ENCODE assay signal across 27 cellular contexts in the genomic region with DNA sequence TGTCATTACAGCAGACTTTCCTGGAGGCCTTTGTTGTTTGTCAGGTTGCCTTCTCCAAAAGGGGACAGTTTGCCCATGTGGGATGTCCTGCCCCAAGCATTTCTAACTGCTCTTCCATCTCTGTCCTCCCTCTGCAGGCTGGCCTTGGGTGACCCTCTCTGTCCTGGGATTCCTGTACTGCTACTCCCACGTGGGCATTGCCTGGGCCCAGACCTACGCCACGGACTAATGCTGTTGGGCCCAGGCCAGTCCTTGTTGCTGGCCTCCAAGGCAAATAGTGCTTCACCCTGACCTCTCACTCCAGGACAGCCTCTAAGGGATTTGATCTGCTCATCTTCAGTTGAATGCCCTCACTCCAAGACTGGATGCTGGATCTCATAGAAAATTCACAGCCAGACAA.
"Had no signal": no experiment of that assay in that cellular context is flagged by ENCODE, and none has a peak within 500 bp of the region (broad histone marks: within the 10 kb centered on the region; RNA-seq: fewer than 3 reads in every experiment).

No MANE protein-coding gene starts in this region.

- DNase-seq: natural killer cell; occipital lobe; ovary; psoas muscle; right cardiac atrium; right lobe of liver; sigmoid colon; small intestine; stimulated activated CD4-positive, alpha-beta T cell treated with anti-CD3 and anti-CD28 coated beads, Interleukin-15, amount 100 ng/mL, for 24 hours; stimulated activated CD4-positive, alpha-beta T cell treated with anti-CD3 and anti-CD28 coated beads, Interleukin-4, amount 100 ng/mL, for 1 hour; stimulated activated CD4-positive, alpha-beta T cell treated with anti-CD3 and anti-CD28 coated beads, Interleukin-4, amount 100 ng/mL, for 4 hours; stimulated activated CD8-positive, alpha-beta memory T cell treated with anti-CD3 and anti-CD28 coated beads, Interleukin-4, amount 100 ng/mL, for 48 hours; stimulated activated naive CD4-positive, alpha-beta T cell; stimulated activated naive CD8-positive, alpha-beta T cell treated with anti-CD3 and anti-CD28 coated beads, Interleukin-15, amount 100 ng/mL, for 72 hours; stimulated activated naive CD8-positive, alpha-beta T cell treated with anti-CD3 and anti-CD28 coated beads, Interleukin-15, Interleukin-2, amounts not matched to agents 100 U/mL and 50 U/mL, for 24 hours; substantia nigra; thyroid gland; trophoblast cell; upper lobe of left lung had no signal

- H3K4me1 ChIP-seq: neural progenitor cell, parathyroid adenoma, psoas muscle, right lobe of liver, sigmoid colon, suprapubic skin, thyroid gland, tibial nerve, upper lobe of left lung, vagina had no signal

- H3K27ac ChIP-seq: neural progenitor cell, ovary, parathyroid adenoma, psoas muscle, right lobe of liver, sigmoid colon, suprapubic skin, thoracic aorta, thyroid gland, tibial nerve, upper lobe of left lung, vagina had no signal

- H3K4me2 ChIP-seq: neural progenitor cell had no signal

- H3K27me3 ChIP-seq: neural progenitor cell, ovary, right lobe of liver, sigmoid colon, suprapubic skin, thyroid gland, tibial nerve, upper lobe of left lung, vagina had no signal

- FAIRE-seq: small intestine, urothelium cell line had no signal

- H3K36me3 ChIP-seq: neural progenitor cell, ovary, right lobe of liver, thoracic aorta, thyroid gland, upper lobe of left lung, vagina had no signal

- H3K4me3 ChIP-seq: neural progenitor cell, ovary, psoas muscle, right lobe of liver, sigmoid colon, suprapubic skin, thoracic aorta, thyroid gland, tibial nerve, upper lobe of left lung, vagina had no signal

- ATAC-seq: natural killer cell; psoas muscle; right cardiac atrium; stimulated activated memory B cell treated with anti-CD40 and anti-IgM and Interleukin-4, amounts not matched to agents 10 μg/mL and 1 μg/mL and 100 μg/mL, for 72 hours; stimulated activated naive CD8-positive, alpha-beta T cell treated with anti-CD3 and anti-CD28 coated beads, Interleukin-15, amount 100 ng/mL, for 72 hours; stimulated activated naive CD8-positive, alpha-beta T cell treated with anti-CD3 and anti-CD28 coated beads, Interleukin-15, Interleukin-2, amounts not matched to agents 100 U/mL and 50 U/mL, for 24 hours had no signal

- H3K9me3 ChIP-seq: ovary, psoas muscle, right lobe of liver, sigmoid colon, suprapubic skin, thoracic aorta, thyroid gland, tibial nerve, upper lobe of left lung, vagina had no signal
